ENCODE assay signal across 1 cellular context in the genomic region with DNA sequence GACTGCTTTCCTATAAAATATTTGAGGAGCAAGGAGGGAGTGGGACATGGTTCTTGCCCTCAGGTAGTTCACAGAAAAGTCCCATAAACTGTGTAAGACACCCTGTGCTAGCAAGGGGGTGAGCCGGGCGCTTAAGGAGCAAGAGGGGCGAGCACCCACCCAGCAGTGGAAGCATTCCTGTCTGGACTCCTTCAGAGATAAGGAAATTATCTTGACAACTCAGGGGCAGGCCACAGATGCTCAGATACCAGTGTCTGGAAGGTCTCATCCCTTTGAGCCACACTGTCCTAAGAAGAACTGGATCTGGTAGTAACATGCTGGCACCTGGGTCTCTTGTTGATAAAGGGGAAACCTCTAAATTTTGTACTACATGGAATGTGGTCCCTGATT.
TF ChIP-seq lines count a peak whose summit lies in the region.

No MANE protein-coding gene starts in this region.

TF ChIP-seq in WTC11, 78 proteins besides CTCF, POLR2A, EP300 and RAD21 (continued from another document):
- TF ChIP-seq, protein P1, sequence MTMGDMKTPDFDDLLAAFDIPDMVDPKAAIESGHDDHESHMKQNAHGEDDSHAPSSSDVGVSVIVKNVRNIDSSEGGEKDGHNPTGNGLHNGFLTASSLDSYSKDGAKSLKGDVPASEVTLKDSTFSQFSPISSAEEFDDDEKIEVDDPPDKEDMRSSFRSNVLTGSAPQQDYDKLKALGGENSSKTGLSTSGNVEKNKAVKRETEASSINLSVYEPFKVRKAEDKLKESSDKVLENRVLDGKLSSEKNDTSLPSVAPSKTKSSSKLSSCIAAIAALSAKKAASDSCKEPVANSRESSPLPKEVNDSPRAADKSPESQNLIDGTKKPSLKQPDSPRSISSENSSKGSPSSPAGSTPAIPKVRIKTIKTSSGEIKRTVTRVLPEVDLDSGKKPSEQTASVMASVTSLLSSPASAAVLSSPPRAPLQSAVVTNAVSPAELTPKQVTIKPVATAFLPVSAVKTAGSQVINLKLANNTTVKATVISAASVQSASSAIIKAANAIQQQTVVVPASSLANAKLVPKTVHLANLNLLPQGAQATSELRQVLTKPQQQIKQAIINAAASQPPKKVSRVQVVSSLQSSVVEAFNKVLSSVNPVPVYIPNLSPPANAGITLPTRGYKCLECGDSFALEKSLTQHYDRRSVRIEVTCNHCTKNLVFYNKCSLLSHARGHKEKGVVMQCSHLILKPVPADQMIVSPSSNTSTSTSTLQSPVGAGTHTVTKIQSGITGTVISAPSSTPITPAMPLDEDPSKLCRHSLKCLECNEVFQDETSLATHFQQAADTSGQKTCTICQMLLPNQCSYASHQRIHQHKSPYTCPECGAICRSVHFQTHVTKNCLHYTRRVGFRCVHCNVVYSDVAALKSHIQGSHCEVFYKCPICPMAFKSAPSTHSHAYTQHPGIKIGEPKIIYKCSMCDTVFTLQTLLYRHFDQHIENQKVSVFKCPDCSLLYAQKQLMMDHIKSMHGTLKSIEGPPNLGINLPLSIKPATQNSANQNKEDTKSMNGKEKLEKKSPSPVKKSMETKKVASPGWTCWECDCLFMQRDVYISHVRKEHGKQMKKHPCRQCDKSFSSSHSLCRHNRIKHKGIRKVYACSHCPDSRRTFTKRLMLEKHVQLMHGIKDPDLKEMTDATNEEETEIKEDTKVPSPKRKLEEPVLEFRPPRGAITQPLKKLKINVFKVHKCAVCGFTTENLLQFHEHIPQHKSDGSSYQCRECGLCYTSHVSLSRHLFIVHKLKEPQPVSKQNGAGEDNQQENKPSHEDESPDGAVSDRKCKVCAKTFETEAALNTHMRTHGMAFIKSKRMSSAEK (CRISPR knock-in tag; IDR thresholded peaks at IDR 0.05; ENCODE audit: borderline replicate concordance), result no peak
- no peak for TF ChIP-seq CREM (CRISPR knock-in tag; IDR thresholded peaks at IDR 0.05)
- TF ChIP-seq GTF2I (CRISPR knock-in tag; conservative IDR thresholded peaks at IDR 0.05), result no peak
- TF ChIP-seq NR3C1 (CRISPR knock-in tag; conservative IDR thresholded peaks at IDR 0.05; ENCODE audit: low read depth), result no peak
- TF ChIP-seq, protein P2, sequence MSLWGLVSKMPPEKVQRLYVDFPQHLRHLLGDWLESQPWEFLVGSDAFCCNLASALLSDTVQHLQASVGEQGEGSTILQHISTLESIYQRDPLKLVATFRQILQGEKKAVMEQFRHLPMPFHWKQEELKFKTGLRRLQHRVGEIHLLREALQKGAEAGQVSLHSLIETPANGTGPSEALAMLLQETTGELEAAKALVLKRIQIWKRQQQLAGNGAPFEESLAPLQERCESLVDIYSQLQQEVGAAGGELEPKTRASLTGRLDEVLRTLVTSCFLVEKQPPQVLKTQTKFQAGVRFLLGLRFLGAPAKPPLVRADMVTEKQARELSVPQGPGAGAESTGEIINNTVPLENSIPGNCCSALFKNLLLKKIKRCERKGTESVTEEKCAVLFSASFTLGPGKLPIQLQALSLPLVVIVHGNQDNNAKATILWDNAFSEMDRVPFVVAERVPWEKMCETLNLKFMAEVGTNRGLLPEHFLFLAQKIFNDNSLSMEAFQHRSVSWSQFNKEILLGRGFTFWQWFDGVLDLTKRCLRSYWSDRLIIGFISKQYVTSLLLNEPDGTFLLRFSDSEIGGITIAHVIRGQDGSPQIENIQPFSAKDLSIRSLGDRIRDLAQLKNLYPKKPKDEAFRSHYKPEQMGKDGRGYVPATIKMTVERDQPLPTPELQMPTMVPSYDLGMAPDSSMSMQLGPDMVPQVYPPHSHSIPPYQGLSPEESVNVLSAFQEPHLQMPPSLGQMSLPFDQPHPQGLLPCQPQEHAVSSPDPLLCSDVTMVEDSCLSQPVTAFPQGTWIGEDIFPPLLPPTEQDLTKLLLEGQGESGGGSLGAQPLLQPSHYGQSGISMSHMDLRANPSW (CRISPR knock-in tag; conservative IDR thresholded peaks at IDR 0.05; ENCODE audit: low read depth), result no peak
- TF ChIP-seq, protein P3, sequence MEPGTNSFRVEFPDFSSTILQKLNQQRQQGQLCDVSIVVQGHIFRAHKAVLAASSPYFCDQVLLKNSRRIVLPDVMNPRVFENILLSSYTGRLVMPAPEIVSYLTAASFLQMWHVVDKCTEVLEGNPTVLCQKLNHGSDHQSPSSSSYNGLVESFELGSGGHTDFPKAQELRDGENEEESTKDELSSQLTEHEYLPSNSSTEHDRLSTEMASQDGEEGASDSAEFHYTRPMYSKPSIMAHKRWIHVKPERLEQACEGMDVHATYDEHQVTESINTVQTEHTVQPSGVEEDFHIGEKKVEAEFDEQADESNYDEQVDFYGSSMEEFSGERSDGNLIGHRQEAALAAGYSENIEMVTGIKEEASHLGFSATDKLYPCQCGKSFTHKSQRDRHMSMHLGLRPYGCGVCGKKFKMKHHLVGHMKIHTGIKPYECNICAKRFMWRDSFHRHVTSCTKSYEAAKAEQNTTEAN (CRISPR knock-in tag; IDR thresholded peaks at IDR 0.05), result no peak
- no peak for TF ChIP-seq SP1 (CRISPR knock-in tag; conservative IDR thresholded peaks at IDR 0.05)
- TF ChIP-seq, protein P4, sequence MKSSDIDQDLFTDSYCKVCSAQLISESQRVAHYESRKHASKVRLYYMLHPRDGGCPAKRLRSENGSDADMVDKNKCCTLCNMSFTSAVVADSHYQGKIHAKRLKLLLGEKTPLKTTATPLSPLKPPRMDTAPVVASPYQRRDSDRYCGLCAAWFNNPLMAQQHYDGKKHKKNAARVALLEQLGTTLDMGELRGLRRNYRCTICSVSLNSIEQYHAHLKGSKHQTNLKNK (CRISPR knock-in tag; IDR thresholded peaks at IDR 0.05), result no peak
- no peak for TF ChIP-seq ZNF396 (CRISPR knock-in tag; IDR thresholded peaks at IDR 0.05; ENCODE audit: borderline replicate concordance)
- TF ChIP-seq GABPB1 (CRISPR knock-in tag; IDR thresholded peaks at IDR 0.05), result no peak
- no peak for TF ChIP-seq CBFB (CRISPR knock-in tag; IDR thresholded peaks at IDR 0.05; ENCODE audit: low read depth)
- TF ChIP-seq NFATC4 (CRISPR knock-in tag; IDR thresholded peaks at IDR 0.05), result no peak
- TF ChIP-seq IRF2 (CRISPR knock-in tag; IDR thresholded peaks at IDR 0.05; ENCODE audit: borderline replicate concordance, low read depth), result no peak
